Comparison of ENCODE assay signal across 8 cellular contexts in the genomic region with DNA sequence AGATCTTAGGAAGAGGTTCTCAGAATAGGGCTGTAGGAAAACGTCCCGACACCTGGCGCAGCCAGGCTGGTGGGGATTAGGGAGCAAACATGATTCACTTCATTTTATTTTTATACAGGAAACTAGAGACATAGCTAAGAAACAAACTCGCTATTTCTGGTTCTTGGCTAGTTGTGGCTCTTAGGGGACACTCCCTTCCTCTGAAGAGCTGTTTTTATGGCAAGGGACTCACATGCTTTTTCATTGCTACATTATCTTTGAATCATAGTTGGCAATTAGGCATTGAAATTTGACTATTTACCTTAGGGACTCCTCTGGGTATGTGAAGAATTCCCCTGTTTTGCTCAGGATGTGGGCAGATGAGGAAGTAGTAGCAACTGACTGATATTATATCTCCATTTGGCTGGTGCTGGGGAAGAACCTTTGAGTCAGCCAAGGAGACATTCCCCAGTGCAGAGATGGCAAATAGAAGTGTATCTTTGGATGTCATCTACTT.
DNase-seq lines count a peak whose midpoint lies in the region; ATAC-seq, FAIRE-seq and TF ChIP-seq lines count a peak whose summit lies in the region.

No MANE protein-coding gene starts in this region.

- H3K9ac ChIP-seq in colonic mucosa (ENCODE audit: low read depth in 2 of 2, low read length in 2 of 2) (no peak overlapping the region), neuronal stem cell (ENCODE audit: low read depth, low read length, poor library complexity) (no peak overlapping the region)

- ATAC-seq in GM21360 (IDR thresholded peaks at IDR 0.05; ENCODE audit: unreplicated experiment) (peak; percentile 57), pancreas (peak in 3 of 4 donors; percentile 22 to 80 (median 66))
- ATAC-seq in activated naive CD4-positive, alpha-beta T cell treated with anti-CD3 and anti-CD28 coated beads, Interleukin-2, amount 50 U/mL, for 72 hours = peak; percentile 78 to 95

- DNase-seq in EH (ENCODE audit: low read depth) (peak; percentile 75), HS-27A (ENCODE audit: low read depth) (peak; percentile 30), pancreas (no peak), colonic mucosa (no peak), neuronal stem cell (ENCODE audit: low spot score) (no peak), NCI-H526 (lab: John Stamatoyannopoulos, UW) (no peak)
- no peak for DNase-seq in activated naive CD4-positive, alpha-beta T cell treated with anti-CD3 and anti-CD28 coated beads, Interleukin-2, amount 50 U/mL, for 72 hours (ENCODE audit: low spot score in 2 of 2)

- H3K18ac ChIP-seq in neuronal stem cell (ENCODE audit: low read length) = no peak overlapping the region

- H3K9me3 ChIP-seq in pancreas (no peaks in the 10 kb centered on the region), colonic mucosa (no peaks in the 10 kb centered on the region), neuronal stem cell (replicated peaks in 1 of 2; ENCODE audit: control insufficient read depth in 2 of 2, insufficient read depth in 1 of 2, low read depth in 1 of 2, low read length in 2 of 2) (peaks cover 0 to 4% of the 10 kb centered on the region in 2 donors)

- intact Hi-C loops in pancreas (cut with DNase I) (loop anchor here in 1 of 3 donors (10.0 kb wide), 1 partner anchor 226 kb away; no protein-coding TSS in a partner anchor), colonic mucosa (cut with DNase I) (no loop called here)

- H4K8ac ChIP-seq in neuronal stem cell (ENCODE audit: low read depth, low read length) = no peak overlapping the region

- no peak overlapping the region for H2BK120ac ChIP-seq in neuronal stem cell (ENCODE audit: low read depth, low read length)

- no peak overlapping the region for H3K4ac ChIP-seq in neuronal stem cell (ENCODE audit: low read length)

- no peaks in the 10 kb centered on the region for H3K79me1 ChIP-seq in neuronal stem cell (ENCODE audit: low read depth, low read length)

- H2BK5ac ChIP-seq in neuronal stem cell (ENCODE audit: low read length) = no peak overlapping the region

- H3K4me2 ChIP-seq in neuronal stem cell (ENCODE audit: insufficient read depth, low read length, poor library complexity, severe bottlenecking) = no peak overlapping the region

- H3K14ac ChIP-seq in neuronal stem cell (ENCODE audit: low read length) = no peak overlapping the region

- peak overlapping the region; percentile 65 to 83 for H3K27ac Mint-ChIP-seq in activated naive CD4-positive, alpha-beta T cell treated with anti-CD3 and anti-CD28 coated beads, Interleukin-2, amount 50 U/mL, for 72 hours

- H2BK12ac ChIP-seq in neuronal stem cell (ENCODE audit: low read length) = no peak overlapping the region

- no peak overlapping the region for H2AK5ac ChIP-seq in neuronal stem cell (ENCODE audit: low read depth, low read length)

- FAIRE-seq in pancreas (lab: Jason Lieb, UNC) = no peak

- TF ChIP-seq CTCF in pancreas (IDR thresholded peaks at IDR 0.05) (no peak), colonic mucosa (IDR thresholded peaks at IDR 0.05) (no peak)

- H4K91ac ChIP-seq in neuronal stem cell (ENCODE audit: low read depth, low read length, poor library complexity) = no peak overlapping the region

- no peak overlapping the region for H2BK15ac ChIP-seq in neuronal stem cell (ENCODE audit: low read length)

- WGBS in pancreas, 2 donors = 79 to 84% methylated on average over 4 of the region's 4 CpGs
- WGBS in neuronal stem cell (ENCODE audit: extremely low coverage in 2 of 2, insufficient read length in 2 of 2, insufficient replicate concordance in 1 of 2), 2 donors = no CpG with 5 or more reads among the region's 4 CpGs

- H3K27me3 ChIP-seq in pancreas = no peaks in the 10 kb centered on the region
- H3K27me3 ChIP-seq in colonic mucosa = no peaks in the 10 kb centered on the region
- H3K27me3 ChIP-seq in neuronal stem cell (ENCODE audit: control insufficient read depth in 3 of 3, insufficient read depth in 3 of 3, low read depth in 1 of 3, low read length in 3 of 3) = no peaks in the 10 kb centered on the region

- H3K36me3 ChIP-seq in pancreas (no peaks in the 10 kb centered on the region), colonic mucosa (no peaks in the 10 kb centered on the region), neuronal stem cell (replicated peaks in 1 of 2; ENCODE audit: control insufficient read depth in 2 of 2, insufficient read depth in 2 of 2, low read length in 2 of 2) (no peaks in the 10 kb centered on the region)

- H3K27ac ChIP-seq in pancreas (no peak overlapping the region), colonic mucosa (no peak overlapping the region), neuronal stem cell (replicated peaks; ENCODE audit: low read length) (no peak overlapping the region)

- H2AFZ ChIP-seq in neuronal stem cell (ENCODE audit: low read length) = no peak overlapping the region

- H3K36me3 Mint-ChIP-seq in activated naive CD4-positive, alpha-beta T cell treated with anti-CD3 and anti-CD28 coated beads, Interleukin-2, amount 50 U/mL, for 72 hours = peaks cover 29 to 48% of the 10 kb centered on the region in 2 donors

- H3K4me3 ChIP-seq in pancreas (no peak overlapping the region), colonic mucosa (no peak overlapping the region), neuronal stem cell (ENCODE audit: low read length in 2 of 2) (no peak overlapping the region)

- H3K4me1 ChIP-seq in pancreas (no peaks in the 10 kb centered on the region), colonic mucosa (no peaks in the 10 kb centered on the region), neuronal stem cell (ENCODE audit: control insufficient read depth in 2 of 2, insufficient read depth in 1 of 2, low read depth in 1 of 2, low read length in 2 of 2) (no peaks in the 10 kb centered on the region)

- peaks cover 16 to 21% of the 10 kb centered on the region in 2 donors for H3K9me3 Mint-ChIP-seq in activated naive CD4-positive, alpha-beta T cell treated with anti-CD3 and anti-CD28 coated beads, Interleukin-2, amount 50 U/mL, for 72 hours

- H3K23ac ChIP-seq in neuronal stem cell (ENCODE audit: low read depth, low read length, poor library complexity) = no peak overlapping the region

Comparison
In these comparisons a context has a peak if more than half of its experiments do, and no peak if none do; other contexts are left out.
1. DNase-seq: peak in EH (single experiment) and HS-27A (single experiment); none in activated naive CD4-positive, alpha-beta T cell treated with anti-CD3 and anti-CD28 coated beads, Interleukin-2, amount 50 U/mL, for 72 hours (0 of 2), pancreas (0 of 6), colonic mucosa (single experiment), neuronal stem cell (single experiment) and NCI-H526 (0 of 2).
2. Peak in every context shown above with its lines, with median percentiles within 50 percentile points of each other: ATAC-seq.